Comparison of ENCODE assay signal across 17 cellular contexts in the genomic region with DNA sequence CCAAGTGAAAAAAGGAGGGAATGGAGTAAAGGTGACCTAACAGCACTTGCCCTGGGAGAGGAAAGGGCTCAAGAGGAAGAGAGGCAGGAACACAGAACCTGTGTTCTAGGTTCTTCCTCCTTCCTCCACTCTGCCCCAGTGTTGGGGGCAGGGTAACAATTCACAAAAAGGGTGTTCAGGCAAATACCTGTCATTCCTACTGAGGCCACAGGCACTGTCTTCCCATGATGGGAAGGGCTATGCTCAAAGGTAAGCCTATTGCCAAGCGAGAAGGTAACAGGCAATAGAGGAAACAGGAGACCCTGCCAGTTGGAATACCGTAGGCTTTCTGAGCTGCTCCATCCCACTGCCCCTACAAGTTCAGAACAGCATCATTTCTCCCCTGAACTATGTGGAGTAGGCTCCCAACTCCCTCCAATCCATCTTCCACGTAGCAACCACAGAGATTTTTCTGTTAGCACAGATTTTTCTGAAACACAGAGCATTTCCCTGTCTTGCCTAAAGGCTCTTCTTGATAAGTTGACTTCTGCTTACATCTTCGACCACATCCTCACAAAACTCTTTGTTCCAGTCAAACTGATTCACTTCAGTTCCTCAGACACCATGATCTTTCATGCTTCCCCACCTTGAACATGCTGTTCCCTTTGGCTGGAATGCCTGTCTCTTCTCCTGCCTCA. TPM values are rescaled to one million over a fixed set of nuclear protein-coding genes. Genes with fewer than 3 reads are reported as not detected.
DNase-seq lines count a peak whose midpoint lies in the region; ATAC-seq, FAIRE-seq and TF ChIP-seq lines count a peak whose summit lies in the region.
"Had no signal": no experiment of that assay in that cellular context is flagged by ENCODE, and none has a peak within 500 bp of the region (broad histone marks: within the 10 kb centered on the region; RNA-seq: fewer than 3 reads in every experiment).

No MANE protein-coding gene starts in this region.

- peaks cover 18% of the 10 kb centered on the region for H3K27me3 Mint-ChIP-seq in GM23338 (ENCODE audit: insufficient read depth, low read depth, poor library complexity)
- H3K27me3 Mint-ChIP-seq: activated CD4-positive, alpha-beta memory T cell treated with anti-CD3 and anti-CD28 coated beads, Interleukin-2, amount 10 ng/mL, durations not matched to agents 7 days and 5 days had no signal

- no peak overlapping the region for H3K27ac ChIP-seq in BLaER1
- H3K27ac ChIP-seq in GM23338 (ENCODE audit: low read depth), result peak overlapping the region; percentile 41; the same call in 1 of the 2 replicates
- H3K27ac ChIP-seq in mesenchymal stem cell (ENCODE audit: low read length, poor library complexity, severe bottlenecking), result no peak overlapping the region
- no peak overlapping the region for H3K27ac ChIP-seq in small intestine (ENCODE audit: low read depth in 1 of 2, low read length in 1 of 2)
- H3K27ac ChIP-seq: adrenal gland, right atrium auricular region had no signal

- no peak for ATAC-seq in GM23338
- no peak for ATAC-seq in activated naive CD4-positive, alpha-beta T cell treated with anti-CD3 and anti-CD28 coated beads, Interleukin-2, amount 50 U/mL, for 72 hours
- ATAC-seq in GM19455 (IDR thresholded peaks at IDR 0.05; ENCODE audit: unreplicated experiment), result no peak
- ATAC-seq: mucosa of descending colon had no signal

- no peaks in the 10 kb centered on the region for H3K9me2 ChIP-seq in GM23338 (ENCODE audit: insufficient read depth)

- H3K14ac ChIP-seq in mesenchymal stem cell (ENCODE audit: low read length in 2 of 2), result no peak overlapping the region

- DNase-seq in GM23338 (ENCODE audit: low spot score), result peak; percentile 51
- no peak for DNase-seq in activated naive CD4-positive, alpha-beta T cell treated with anti-CD3 and anti-CD28 coated beads, Interleukin-2, amount 50 U/mL, for 72 hours (ENCODE audit: low spot score in 2 of 2)
- no peak for DNase-seq in mesenchymal stem cell
- DNase-seq in NCI-H2227 treated with DMSO at 0.1 percent for 48 hours (lab: John Stamatoyannopoulos, UW), result no peak
- no peak for DNase-seq in small intestine
- no peak for DNase-seq in activated CD4-positive, alpha-beta T cell treated with anti-CD3 and anti-CD28 coated beads, Interleukin-2, amount 50 U/mL, for 1 hour
- DNase-seq: activated CD4-positive, alpha-beta memory T cell treated with anti-CD3 and anti-CD28 coated beads, Interleukin-2, amount 10 ng/mL, durations not matched to agents 7 days and 5 days; adrenal gland; GOT3; mucosa of descending colon; NCI-H1105; NCI-H345; stimulated activated naive CD4-positive, alpha-beta T cell treated with Interleukin-2 at 50 U/mL for 16 hours had no signal

- peaks cover 36% of the 10 kb centered on the region for H3K36me3 Mint-ChIP-seq in GM23338 (ENCODE audit: low read depth)
- H3K36me3 Mint-ChIP-seq in activated naive CD4-positive, alpha-beta T cell treated with anti-CD3 and anti-CD28 coated beads, Interleukin-2, amount 50 U/mL, for 72 hours, result peaks cover 0 to 10% of the 10 kb centered on the region in 2 donors

- H2BK5ac ChIP-seq in mesenchymal stem cell (ENCODE audit: low read depth, low read length, poor library complexity, severe bottlenecking), result no peak overlapping the region

- H3K4me2 ChIP-seq in BLaER1 (peak overlapping the region; percentile 38), GM23338 (peak overlapping the region; percentile 48; the same call in 1 of the 2 replicates), mesenchymal stem cell (ENCODE audit: low read length, poor library complexity, severe bottlenecking) (no peak overlapping the region)

- H4K8ac ChIP-seq in mesenchymal stem cell (ENCODE audit: low read length), result no peak overlapping the region

- H3K36me3 ChIP-seq in BLaER1, result peaks cover 34% of the 10 kb centered on the region
- no peaks in the 10 kb centered on the region; the same call in 1 of the 2 replicates for H3K36me3 ChIP-seq in GM23338 (ENCODE audit: insufficient read depth)
- peaks cover 32% of the 10 kb centered on the region in 2 experiments for H3K36me3 ChIP-seq in mesenchymal stem cell (ENCODE audit: control insufficient read depth in 1 of 2, insufficient read depth in 2 of 2, low read depth in 1 of 2, low read length in 2 of 2)
- peaks cover 0 to 4% of the 10 kb centered on the region in 2 donors for H3K36me3 ChIP-seq in small intestine (ENCODE audit: control insufficient read depth in 2 of 2, insufficient read depth in 2 of 2, low read length in 2 of 2)

- H4K20me1 ChIP-seq in BLaER1, result no peaks in the 10 kb centered on the region
- peaks cover 19% of the 10 kb centered on the region; the same call in 1 of the 2 replicates for H4K20me1 ChIP-seq in GM23338 (replicated peaks; ENCODE audit: insufficient read depth)

- H3K4me1 Mint-ChIP-seq in GM23338, result peaks cover 29% of the 10 kb centered on the region

- WGBS in mesenchymal stem cell, result 91% methylated on average over 4 of the region's 4 CpGs
- WGBS in small intestine, 3 donors, result 78 to 89% (median 81%) methylated on average over 4 of the region's 4 CpGs

- H3K9me3 ChIP-seq in BLaER1 (no peaks in the 10 kb centered on the region), mesenchymal stem cell (ENCODE audit: control insufficient read depth, low read length) (no peaks in the 10 kb centered on the region), small intestine (ENCODE audit: control insufficient read depth, low read depth) (no peaks in the 10 kb centered on the region)
- H3K9me3 ChIP-seq: adrenal gland, mucosa of descending colon, right atrium auricular region had no signal

- no peak for TF ChIP-seq CTCF in GM23338 (conservative IDR thresholded peaks at IDR 0.05; ENCODE audit: low read depth in 2 of 2)

- peak overlapping the region; percentile 31; the same call in 2 of the 3 replicates for H3K4me3 Mint-ChIP-seq in GM23338

- peaks cover 49% of the 10 kb centered on the region for H3K4me1 ChIP-seq in BLaER1
- peaks cover 18% of the 10 kb centered on the region for H3K4me1 ChIP-seq in GM23338 (ENCODE audit: insufficient read depth)
- peaks cover 23% of the 10 kb centered on the region for H3K4me1 ChIP-seq in mesenchymal stem cell (ENCODE audit: control insufficient read depth, insufficient read depth, low read depth, low read length)
- H3K4me1 ChIP-seq in small intestine (ENCODE audit: control insufficient read depth in 2 of 2, insufficient read depth in 1 of 2, low read depth in 1 of 2, low read length in 1 of 2), result peaks cover 0 to 7% of the 10 kb centered on the region in 2 donors

- H3K27ac Mint-ChIP-seq in GM23338, result peak overlapping the region; percentile 41
- peak overlapping the region; percentile 24 to 45 for H3K27ac Mint-ChIP-seq in activated naive CD4-positive, alpha-beta T cell treated with anti-CD3 and anti-CD28 coated beads, Interleukin-2, amount 50 U/mL, for 72 hours
- H3K27ac Mint-ChIP-seq: activated CD4-positive, alpha-beta memory T cell treated with anti-CD3 and anti-CD28 coated beads, Interleukin-2, amount 10 ng/mL, durations not matched to agents 7 days and 5 days had no signal

- no peak overlapping the region for H4K91ac ChIP-seq in mesenchymal stem cell (ENCODE audit: low read length)

- H2BK15ac ChIP-seq in mesenchymal stem cell (ENCODE audit: low read depth, poor library complexity, severe bottlenecking), result peak overlapping the region; percentile 2

- H2AFZ ChIP-seq in GM23338 (no peak overlapping the region), mesenchymal stem cell (ENCODE audit: low read depth, low read length) (no peak overlapping the region)

- H3K18ac ChIP-seq in mesenchymal stem cell (ENCODE audit: low read depth in 1 of 2, low read length in 2 of 2), result no peak overlapping the region

- H3K4ac ChIP-seq in mesenchymal stem cell (ENCODE audit: low read depth in 1 of 2, low read length in 2 of 2), result no peak overlapping the region

- H3K79me1 ChIP-seq in mesenchymal stem cell (replicated peaks; ENCODE audit: low read length, poor library complexity, severe bottlenecking), result peaks cover 30% of the 10 kb centered on the region

- H3K9me3 Mint-ChIP-seq in GM23338, result no peaks in the 10 kb centered on the region
- no peaks in the 10 kb centered on the region for H3K9me3 Mint-ChIP-seq in activated naive CD4-positive, alpha-beta T cell treated with anti-CD3 and anti-CD28 coated beads, Interleukin-2, amount 50 U/mL, for 72 hours
- H3K9me3 Mint-ChIP-seq: activated CD4-positive, alpha-beta memory T cell treated with anti-CD3 and anti-CD28 coated beads, Interleukin-2, amount 10 ng/mL, durations not matched to agents 7 days and 5 days had no signal

- H3K27me3 ChIP-seq in BLaER1 (no peaks in the 10 kb centered on the region), GM23338 (ENCODE audit: insufficient read depth) (no peaks in the 10 kb centered on the region), mesenchymal stem cell (ENCODE audit: control insufficient read depth in 1 of 2, insufficient read depth in 1 of 2, low read length in 2 of 2) (no peaks in the 10 kb centered on the region), small intestine (ENCODE audit: control insufficient read depth in 2 of 2, insufficient read depth in 2 of 2, low read length in 2 of 2) (no peaks in the 10 kb centered on the region)
- H3K27me3 ChIP-seq: adrenal gland, right atrium auricular region had no signal

- H3K23ac ChIP-seq in mesenchymal stem cell (ENCODE audit: low read length in 2 of 2), result no peak overlapping the region

- FAIRE-seq in small intestine (lab: Jason Lieb, UNC), result no peak
- FAIRE-seq: colon had no signal

- H3K4me3 ChIP-seq in BLaER1 (no peak overlapping the region), GM23338 (peak overlapping the region; percentile 21; the same call in 1 of the 2 replicates), mesenchymal stem cell (ENCODE audit: insufficient read depth in 1 of 2, low read depth in 1 of 2, low read length in 2 of 2) (no peak overlapping the region), small intestine (ENCODE audit: low read depth in 1 of 2, low read length in 2 of 2) (no peak overlapping the region)
- H3K4me3 ChIP-seq: adrenal gland, mucosa of descending colon, right atrium auricular region had no signal

- H3K79me2 ChIP-seq in GM23338 (replicated peaks; ENCODE audit: insufficient read depth), result peaks cover 41% of the 10 kb centered on the region

- peak overlapping the region in 1 of 2 experiments; percentile 25 for H2BK12ac ChIP-seq in mesenchymal stem cell (ENCODE audit: low read length in 2 of 2)

- H3K9ac ChIP-seq in BLaER1 (no peak overlapping the region), mesenchymal stem cell (ENCODE audit: low read length) (no peak overlapping the region)

- 0 out of 2 replicates have a peak, but pooled peaks cover 7% of the 10 kb centered on the region for H3F3A ChIP-seq in GM23338 (replicated peaks; ENCODE audit: low read depth)

- H2BK120ac ChIP-seq in mesenchymal stem cell (ENCODE audit: low read depth, low read length), result no peak overlapping the region

- H2AK5ac ChIP-seq in mesenchymal stem cell (ENCODE audit: low read length, severe bottlenecking), result no peak overlapping the region

RNA-seq across cellular contexts. Expression of a gene that starts 2.7 kb away (rescaled TPM):
- total RNA-seq in GM23338 (2014; rRNA removed; shearing (Covaris generic)), result 58.8 and 82.1 TPM in 2 replicates
- polyA plus RNA-seq in GM23338 (2016; fragmentation: Nextera tagmentation; extraction: Ambion mirVana), result 39.5 and 39.8 TPM in 2 replicates
- total RNA-seq in activated naive CD4-positive, alpha-beta T cell treated with anti-CD3 and anti-CD28 coated beads, Interleukin-2, amount 50 U/mL, for 72 hours, result 10 to 100 TPM; 33.2 to 35.0 TPM
- polyA plus RNA-seq in mesenchymal stem cell (2013, experiment 1 of 2), result 85.8 TPM
- 83.8 TPM for polyA plus RNA-seq in mesenchymal stem cell (2013, experiment 2 of 2)
- 10 to 100 TPM; 41.9 to 68.4 (median 58.1) TPM for polyA plus RNA-seq in small intestine

RNA-seq across cellular contexts. Expression of a gene that starts 5.0 kb away (rescaled TPM):
- 119 and 127 TPM in 2 replicates for total RNA-seq in GM23338 (2014; rRNA removed; shearing (Covaris generic))
- polyA plus RNA-seq in GM23338 (2016; fragmentation: Nextera tagmentation; extraction: Ambion mirVana) (164 and 173 TPM in 2 replicates), small intestine (100 to 1,000 TPM; 114 to 232 (median 209) TPM)
- 10 to 100 TPM; 62.6 to 86.2 TPM for total RNA-seq in activated naive CD4-positive, alpha-beta T cell treated with anti-CD3 and anti-CD28 coated beads, Interleukin-2, amount 50 U/mL, for 72 hours
- 45.5 TPM for polyA plus RNA-seq in mesenchymal stem cell (2013, experiment 1 of 2)
- 46.5 TPM for polyA plus RNA-seq in mesenchymal stem cell (2013, experiment 2 of 2)

RNA-seq across cellular contexts. Expression of a gene that starts 8.8 kb away (rescaled TPM):
- 4.7 and 6.1 TPM in 2 replicates for total RNA-seq in GM23338 (2014; rRNA removed; shearing (Covaris generic))
- polyA plus RNA-seq in GM23338 (2016; fragmentation: Nextera tagmentation; extraction: Ambion mirVana) (5.4 and 7.4 TPM in 2 replicates), small intestine (10 to 100 TPM in 2 of 3 donors, 1 to 10 TPM in 1; 7.8 to 14.1 (median 11.6) TPM)
- 10 to 100 TPM; 13.4 to 14.5 TPM for total RNA-seq in activated naive CD4-positive, alpha-beta T cell treated with anti-CD3 and anti-CD28 coated beads, Interleukin-2, amount 50 U/mL, for 72 hours
- polyA plus RNA-seq in mesenchymal stem cell (2013, experiment 1 of 2), result 16.8 TPM
- polyA plus RNA-seq in mesenchymal stem cell (2013, experiment 2 of 2), result 16.9 TPM

RNA-seq across cellular contexts. Expression of a gene that starts 10.9 kb away (rescaled TPM):
- total RNA-seq in GM23338 (2014; rRNA removed; shearing (Covaris generic)), result 2.0 and 2.3 TPM in 2 replicates
- polyA plus RNA-seq in GM23338 (2016; fragmentation: Nextera tagmentation; extraction: Ambion mirVana) (3.4 and 5.0 TPM in 2 replicates), small intestine (10 to 100 TPM in 1 of 3 donors, 1 to 10 TPM in 2; 3.0 to 12.1 (median 6.4) TPM)
- 10 to 100 TPM; 21.6 to 26.3 TPM for total RNA-seq in activated naive CD4-positive, alpha-beta T cell treated with anti-CD3 and anti-CD28 coated beads, Interleukin-2, amount 50 U/mL, for 72 hours
- polyA plus RNA-seq in mesenchymal stem cell (2013, experiment 1 of 2), result 6.5 TPM
- 6.1 TPM for polyA plus RNA-seq in mesenchymal stem cell (2013, experiment 2 of 2)

RNA-seq across cellular contexts. Expression of a gene that starts 16.8 kb away (rescaled TPM):
- total RNA-seq in GM23338 (2014; rRNA removed; shearing (Covaris generic)), result 89.4 and 111 TPM in 2 replicates
- polyA plus RNA-seq in GM23338 (2016; fragmentation: Nextera tagmentation; extraction: Ambion mirVana), result 7.2 and 8.5 TPM in 2 replicates
- total RNA-seq in activated naive CD4-positive, alpha-beta T cell treated with anti-CD3 and anti-CD28 coated beads, Interleukin-2, amount 50 U/mL, for 72 hours, result 10 to 100 TPM; 65.4 to 88.7 TPM
- 81.5 TPM for polyA plus RNA-seq in mesenchymal stem cell (2013, experiment 1 of 2)
- polyA plus RNA-seq in mesenchymal stem cell (2013, experiment 2 of 2), result 78.7 TPM
- polyA plus RNA-seq in small intestine, result 10 to 100 TPM; 17.6 to 39.5 (median 20.4) TPM
